In the genomic region with DNA sequence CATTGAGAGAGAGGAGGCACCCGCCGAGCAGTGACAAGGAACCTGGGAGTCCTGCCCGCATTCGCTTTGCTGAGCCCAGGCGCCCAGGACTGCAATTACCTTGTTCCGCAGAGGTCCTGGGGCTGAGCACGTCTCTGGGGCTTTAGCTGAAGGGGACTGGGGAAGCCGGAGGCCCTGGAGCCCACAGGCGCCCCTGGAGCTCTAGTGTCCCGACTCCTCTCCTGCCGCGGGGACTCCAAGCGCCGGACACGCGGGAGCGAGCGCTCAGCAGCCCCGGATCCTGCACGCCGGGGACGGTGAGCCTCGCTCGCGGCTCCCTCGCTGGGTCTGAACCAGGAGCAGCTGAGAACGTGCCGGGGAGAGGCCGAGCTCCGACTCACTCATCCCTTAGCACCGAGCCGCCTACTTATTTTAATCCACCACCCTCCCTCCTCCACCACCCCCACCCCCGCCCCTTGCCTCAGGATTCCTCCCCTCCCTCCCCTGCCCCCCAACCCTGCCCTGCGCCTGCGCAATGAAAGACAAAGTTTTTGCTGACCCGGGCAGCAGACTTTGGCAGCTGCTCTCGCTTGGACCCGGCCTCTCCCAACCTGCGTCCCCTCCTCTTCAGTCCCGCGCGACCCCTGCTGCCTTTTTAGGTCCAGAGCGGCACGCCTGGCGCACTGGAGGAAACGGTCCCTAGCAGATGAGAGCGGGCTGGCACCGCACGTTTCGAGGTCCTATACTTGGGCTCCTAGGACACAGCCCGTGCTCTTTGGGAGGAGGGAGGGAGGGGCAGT, we compare ENCODE assay signal across 1 cellular context.
A peak's percentile ranks its signal among the peaks of the same experiment; 100 is the strongest.
TF ChIP-seq lines count a peak whose summit lies in the region.

A gene (minus strand): TSS at position 382 of the 779 bp plus-strand sequence. CDS start 4,818 bp downstream, outside the sequence.

TF ChIP-seq in HepG2, 621 proteins besides CTCF, POLR2A, EP300 and RAD21 (continued from another document and continues in another):
- TF ChIP-seq, protein P1, sequence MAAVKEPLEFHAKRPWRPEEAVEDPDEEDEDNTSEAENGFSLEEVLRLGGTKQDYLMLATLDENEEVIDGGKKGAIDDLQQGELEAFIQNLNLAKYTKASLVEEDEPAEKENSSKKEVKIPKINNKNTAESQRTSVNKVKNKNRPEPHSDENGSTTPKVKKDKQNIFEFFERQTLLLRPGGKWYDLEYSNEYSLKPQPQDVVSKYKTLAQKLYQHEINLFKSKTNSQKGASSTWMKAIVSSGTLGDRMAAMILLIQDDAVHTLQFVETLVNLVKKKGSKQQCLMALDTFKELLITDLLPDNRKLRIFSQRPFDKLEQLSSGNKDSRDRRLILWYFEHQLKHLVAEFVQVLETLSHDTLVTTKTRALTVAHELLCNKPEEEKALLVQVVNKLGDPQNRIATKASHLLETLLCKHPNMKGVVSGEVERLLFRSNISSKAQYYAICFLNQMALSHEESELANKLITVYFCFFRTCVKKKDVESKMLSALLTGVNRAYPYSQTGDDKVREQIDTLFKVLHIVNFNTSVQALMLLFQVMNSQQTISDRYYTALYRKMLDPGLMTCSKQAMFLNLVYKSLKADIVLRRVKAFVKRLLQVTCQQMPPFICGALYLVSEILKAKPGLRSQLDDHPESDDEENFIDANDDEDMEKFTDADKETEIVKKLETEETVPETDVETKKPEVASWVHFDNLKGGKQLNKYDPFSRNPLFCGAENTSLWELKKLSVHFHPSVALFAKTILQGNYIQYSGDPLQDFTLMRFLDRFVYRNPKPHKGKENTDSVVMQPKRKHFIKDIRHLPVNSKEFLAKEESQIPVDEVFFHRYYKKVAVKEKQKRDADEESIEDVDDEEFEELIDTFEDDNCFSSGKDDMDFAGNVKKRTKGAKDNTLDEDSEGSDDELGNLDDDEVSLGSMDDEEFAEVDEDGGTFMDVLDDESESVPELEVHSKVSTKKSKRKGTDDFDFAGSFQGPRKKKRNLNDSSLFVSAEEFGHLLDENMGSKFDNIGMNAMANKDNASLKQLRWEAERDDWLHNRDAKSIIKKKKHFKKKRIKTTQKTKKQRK (IDR thresholded peaks at IDR 0.05; ENCODE audit: low read length), result no peak
- no peak for TF ChIP-seq ZBTB20 (CRISPR knock-in tag; IDR thresholded peaks at IDR 0.05; ENCODE audit: borderline replicate concordance, low read depth)
- TF ChIP-seq NKX3-1 (CRISPR knock-in tag; IDR thresholded peaks at IDR 0.05), result peak; percentile 69; the same call in 1 of the 2 replicates
- no peak for TF ChIP-seq HOXA7 (CRISPR knock-in tag; IDR thresholded peaks at IDR 0.05)
- TF ChIP-seq, protein P2, sequence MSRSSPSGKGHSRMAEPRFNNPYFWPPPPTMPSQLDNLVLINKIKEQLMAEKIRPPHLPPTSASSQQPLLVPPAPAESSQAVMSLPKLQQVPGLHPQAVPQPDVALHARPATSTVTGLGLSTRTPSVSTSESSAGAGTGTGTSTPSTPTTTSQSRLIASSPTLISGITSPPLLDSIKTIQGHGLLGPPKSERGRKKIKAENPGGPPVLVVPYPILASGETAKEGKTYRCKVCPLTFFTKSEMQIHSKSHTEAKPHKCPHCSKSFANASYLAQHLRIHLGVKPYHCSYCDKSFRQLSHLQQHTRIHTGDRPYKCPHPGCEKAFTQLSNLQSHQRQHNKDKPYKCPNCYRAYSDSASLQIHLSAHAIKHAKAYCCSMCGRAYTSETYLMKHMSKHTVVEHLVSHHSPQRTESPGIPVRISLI (CRISPR knock-in tag; IDR thresholded peaks at IDR 0.05; ENCODE audit: borderline replicate concordance), result no peak
- no peak for TF ChIP-seq EEA1 (CRISPR knock-in tag; IDR thresholded peaks at IDR 0.05; ENCODE audit: borderline replicate concordance)
- TF ChIP-seq, protein P3, sequence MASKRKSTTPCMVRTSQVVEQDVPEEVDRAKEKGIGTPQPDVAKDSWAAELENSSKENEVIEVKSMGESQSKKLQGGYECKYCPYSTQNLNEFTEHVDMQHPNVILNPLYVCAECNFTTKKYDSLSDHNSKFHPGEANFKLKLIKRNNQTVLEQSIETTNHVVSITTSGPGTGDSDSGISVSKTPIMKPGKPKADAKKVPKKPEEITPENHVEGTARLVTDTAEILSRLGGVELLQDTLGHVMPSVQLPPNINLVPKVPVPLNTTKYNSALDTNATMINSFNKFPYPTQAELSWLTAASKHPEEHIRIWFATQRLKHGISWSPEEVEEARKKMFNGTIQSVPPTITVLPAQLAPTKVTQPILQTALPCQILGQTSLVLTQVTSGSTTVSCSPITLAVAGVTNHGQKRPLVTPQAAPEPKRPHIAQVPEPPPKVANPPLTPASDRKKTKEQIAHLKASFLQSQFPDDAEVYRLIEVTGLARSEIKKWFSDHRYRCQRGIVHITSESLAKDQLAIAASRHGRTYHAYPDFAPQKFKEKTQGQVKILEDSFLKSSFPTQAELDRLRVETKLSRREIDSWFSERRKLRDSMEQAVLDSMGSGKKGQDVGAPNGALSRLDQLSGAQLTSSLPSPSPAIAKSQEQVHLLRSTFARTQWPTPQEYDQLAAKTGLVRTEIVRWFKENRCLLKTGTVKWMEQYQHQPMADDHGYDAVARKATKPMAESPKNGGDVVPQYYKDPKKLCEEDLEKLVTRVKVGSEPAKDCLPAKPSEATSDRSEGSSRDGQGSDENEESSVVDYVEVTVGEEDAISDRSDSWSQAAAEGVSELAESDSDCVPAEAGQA (IDR thresholded peaks at IDR 0.05; ENCODE audit: low read depth), result no peak
- TF ChIP-seq, protein P3 (CRISPR knock-in tag; IDR thresholded peaks at IDR 0.05; ENCODE audit: borderline replicate concordance), result no peak
- TF ChIP-seq ZBTB38 (CRISPR knock-in tag; IDR thresholded peaks at IDR 0.05), result no peak
- TF ChIP-seq NFYC (CRISPR knock-in tag; IDR thresholded peaks at IDR 0.05), result no peak
- TF ChIP-seq MED13 (CRISPR knock-in tag; IDR thresholded peaks at IDR 0.05), result 0 out of 2 replicates have a peak, but pooled peaks have one; percentile 63
- TF ChIP-seq MAFF (IDR thresholded peaks at IDR 0.05; ENCODE audit: low read depth, low read length), result 0 out of 2 replicates have a peak, but pooled peaks have one; percentile 13
- TF ChIP-seq, protein P4, sequence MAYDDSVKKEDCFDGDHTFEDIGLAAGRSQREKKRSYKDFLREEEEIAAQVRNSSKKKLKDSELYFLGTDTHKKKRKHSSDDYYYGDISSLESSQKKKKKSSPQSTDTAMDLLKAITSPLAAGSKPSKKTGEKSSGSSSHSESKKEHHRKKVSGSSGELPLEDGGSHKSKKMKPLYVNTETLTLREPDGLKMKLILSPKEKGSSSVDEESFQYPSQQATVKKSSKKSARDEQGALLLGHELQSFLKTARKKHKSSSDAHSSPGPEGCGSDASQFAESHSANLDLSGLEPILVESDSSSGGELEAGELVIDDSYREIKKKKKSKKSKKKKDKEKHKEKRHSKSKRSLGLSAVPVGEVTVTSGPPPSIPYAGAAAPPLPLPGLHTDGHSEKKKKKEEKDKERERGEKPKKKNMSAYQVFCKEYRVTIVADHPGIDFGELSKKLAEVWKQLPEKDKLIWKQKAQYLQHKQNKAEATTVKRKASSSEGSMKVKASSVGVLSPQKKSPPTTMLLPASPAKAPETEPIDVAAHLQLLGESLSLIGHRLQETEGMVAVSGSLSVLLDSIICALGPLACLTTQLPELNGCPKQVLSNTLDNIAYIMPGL (CRISPR knock-in tag; IDR thresholded peaks at IDR 0.05; ENCODE audit: borderline replicate concordance in 1 of 2, low read depth in 1 of 2), result peak in 1 of 2 experiments; percentile 57; a peak in 2 of 4 replicates
- no peak; the same call in 1 of the 2 replicates for TF ChIP-seq KDM5B (CRISPR knock-in tag; IDR thresholded peaks at IDR 0.05; ENCODE audit: borderline replicate concordance)
- TF ChIP-seq PHF5A (CRISPR knock-in tag; IDR thresholded peaks at IDR 0.05; ENCODE audit: low read depth, unreplicated experiment), result no peak
- TF ChIP-seq, protein P5, sequence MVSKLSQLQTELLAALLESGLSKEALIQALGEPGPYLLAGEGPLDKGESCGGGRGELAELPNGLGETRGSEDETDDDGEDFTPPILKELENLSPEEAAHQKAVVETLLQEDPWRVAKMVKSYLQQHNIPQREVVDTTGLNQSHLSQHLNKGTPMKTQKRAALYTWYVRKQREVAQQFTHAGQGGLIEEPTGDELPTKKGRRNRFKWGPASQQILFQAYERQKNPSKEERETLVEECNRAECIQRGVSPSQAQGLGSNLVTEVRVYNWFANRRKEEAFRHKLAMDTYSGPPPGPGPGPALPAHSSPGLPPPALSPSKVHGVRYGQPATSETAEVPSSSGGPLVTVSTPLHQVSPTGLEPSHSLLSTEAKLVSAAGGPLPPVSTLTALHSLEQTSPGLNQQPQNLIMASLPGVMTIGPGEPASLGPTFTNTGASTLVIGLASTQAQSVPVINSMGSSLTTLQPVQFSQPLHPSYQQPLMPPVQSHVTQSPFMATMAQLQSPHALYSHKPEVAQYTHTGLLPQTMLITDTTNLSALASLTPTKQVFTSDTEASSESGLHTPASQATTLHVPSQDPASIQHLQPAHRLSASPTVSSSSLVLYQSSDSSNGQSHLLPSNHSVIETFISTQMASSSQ (IDR thresholded peaks at IDR 0.05; ENCODE audit: low read depth), result no peak
- TF ChIP-seq, protein P5 (CRISPR knock-in tag; IDR thresholded peaks at IDR 0.05; ENCODE audit: borderline replicate concordance), result 0 out of 2 replicates have a peak, but pooled peaks have one; percentile 20
- TF ChIP-seq TAF15 (IDR thresholded peaks at IDR 0.05; ENCODE audit: low read depth, low read length, poor library complexity, severe bottlenecking), result no peak
- TF ChIP-seq, protein P6, sequence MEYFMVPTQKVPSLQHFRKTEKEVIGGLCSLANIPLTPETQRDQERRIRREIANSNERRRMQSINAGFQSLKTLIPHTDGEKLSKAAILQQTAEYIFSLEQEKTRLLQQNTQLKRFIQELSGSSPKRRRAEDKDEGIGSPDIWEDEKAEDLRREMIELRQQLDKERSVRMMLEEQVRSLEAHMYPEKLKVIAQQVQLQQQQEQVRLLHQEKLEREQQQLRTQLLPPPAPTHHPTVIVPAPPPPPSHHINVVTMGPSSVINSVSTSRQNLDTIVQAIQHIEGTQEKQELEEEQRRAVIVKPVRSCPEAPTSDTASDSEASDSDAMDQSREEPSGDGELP (IDR thresholded peaks at IDR 0.05; ENCODE audit: borderline replicate concordance, low read depth), result no peak
- peak; percentile 47; the same call in 1 of the 2 replicates for TF ChIP-seq ZNF333 (CRISPR knock-in tag; IDR thresholded peaks at IDR 0.05; ENCODE audit: borderline replicate concordance)
- TF ChIP-seq ZNF431 (CRISPR knock-in tag; IDR thresholded peaks at IDR 0.05; ENCODE audit: borderline replicate concordance, low read depth), result no peak
- TF ChIP-seq CREM (IDR thresholded peaks at IDR 0.05), result no peak
- no peak for TF ChIP-seq CREM (CRISPR knock-in tag; IDR thresholded peaks at IDR 0.05)
- TF ChIP-seq ATAD3A (CRISPR knock-in tag; IDR thresholded peaks at IDR 0.05), result no peak
- TF ChIP-seq, protein P7, sequence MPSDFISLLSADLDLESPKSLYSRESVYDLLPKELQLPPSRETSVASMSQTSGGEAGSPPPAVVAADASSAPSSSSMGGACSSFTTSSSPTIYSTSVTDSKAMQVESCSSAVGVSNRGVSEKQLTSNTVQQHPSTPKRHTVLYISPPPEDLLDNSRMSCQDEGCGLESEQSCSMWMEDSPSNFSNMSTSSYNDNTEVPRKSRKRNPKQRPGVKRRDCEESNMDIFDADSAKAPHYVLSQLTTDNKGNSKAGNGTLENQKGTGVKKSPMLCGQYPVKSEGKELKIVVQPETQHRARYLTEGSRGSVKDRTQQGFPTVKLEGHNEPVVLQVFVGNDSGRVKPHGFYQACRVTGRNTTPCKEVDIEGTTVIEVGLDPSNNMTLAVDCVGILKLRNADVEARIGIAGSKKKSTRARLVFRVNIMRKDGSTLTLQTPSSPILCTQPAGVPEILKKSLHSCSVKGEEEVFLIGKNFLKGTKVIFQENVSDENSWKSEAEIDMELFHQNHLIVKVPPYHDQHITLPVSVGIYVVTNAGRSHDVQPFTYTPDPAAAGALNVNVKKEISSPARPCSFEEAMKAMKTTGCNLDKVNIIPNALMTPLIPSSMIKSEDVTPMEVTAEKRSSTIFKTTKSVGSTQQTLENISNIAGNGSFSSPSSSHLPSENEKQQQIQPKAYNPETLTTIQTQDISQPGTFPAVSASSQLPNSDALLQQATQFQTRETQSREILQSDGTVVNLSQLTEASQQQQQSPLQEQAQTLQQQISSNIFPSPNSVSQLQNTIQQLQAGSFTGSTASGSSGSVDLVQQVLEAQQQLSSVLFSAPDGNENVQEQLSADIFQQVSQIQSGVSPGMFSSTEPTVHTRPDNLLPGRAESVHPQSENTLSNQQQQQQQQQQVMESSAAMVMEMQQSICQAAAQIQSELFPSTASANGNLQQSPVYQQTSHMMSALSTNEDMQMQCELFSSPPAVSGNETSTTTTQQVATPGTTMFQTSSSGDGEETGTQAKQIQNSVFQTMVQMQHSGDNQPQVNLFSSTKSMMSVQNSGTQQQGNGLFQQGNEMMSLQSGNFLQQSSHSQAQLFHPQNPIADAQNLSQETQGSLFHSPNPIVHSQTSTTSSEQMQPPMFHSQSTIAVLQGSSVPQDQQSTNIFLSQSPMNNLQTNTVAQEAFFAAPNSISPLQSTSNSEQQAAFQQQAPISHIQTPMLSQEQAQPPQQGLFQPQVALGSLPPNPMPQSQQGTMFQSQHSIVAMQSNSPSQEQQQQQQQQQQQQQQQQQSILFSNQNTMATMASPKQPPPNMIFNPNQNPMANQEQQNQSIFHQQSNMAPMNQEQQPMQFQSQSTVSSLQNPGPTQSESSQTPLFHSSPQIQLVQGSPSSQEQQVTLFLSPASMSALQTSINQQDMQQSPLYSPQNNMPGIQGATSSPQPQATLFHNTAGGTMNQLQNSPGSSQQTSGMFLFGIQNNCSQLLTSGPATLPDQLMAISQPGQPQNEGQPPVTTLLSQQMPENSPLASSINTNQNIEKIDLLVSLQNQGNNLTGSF (CRISPR knock-in tag; IDR thresholded peaks at IDR 0.05), result peak; percentile 81; the same call in 1 of the 2 replicates
- 0 out of 2 replicates have a peak, but pooled peaks have one; percentile 47 for TF ChIP-seq PHF21A (CRISPR knock-in tag; IDR thresholded peaks at IDR 0.05)
